ENCODE assay signal across 8 cellular contexts in genomic region chr11:87352759-87353707, GRCh38.
DNase-seq lines count a peak whose midpoint lies in the region; ATAC-seq, FAIRE-seq and TF ChIP-seq lines count a peak whose summit lies in the region.

No MANE protein-coding gene starts in this region.

- no peaks in the 10 kb centered on the region for H4K20me1 ChIP-seq in hepatocyte (ENCODE audit: insufficient read depth, poor library complexity, severe bottlenecking)

- peaks cover 6% of the 10 kb centered on the region for H3K4me1 ChIP-seq in hepatocyte (ENCODE audit: insufficient read depth)
- peaks cover 0 to 2% of the 10 kb centered on the region in 2 donors for H3K4me1 ChIP-seq in small intestine (ENCODE audit: control insufficient read depth in 2 of 2, insufficient read depth in 1 of 2, low read depth in 1 of 2, low read length in 1 of 2)

- H3K9me3 ChIP-seq in hepatocyte (ENCODE audit: low read depth) = no peaks in the 10 kb centered on the region
- no peaks in the 10 kb centered on the region for H3K9me3 ChIP-seq in small intestine (ENCODE audit: control insufficient read depth, low read depth)

- peak; percentile 66 to 80 for DNase-seq in NCI-H187 (lab: John Stamatoyannopoulos, UW)
- no peak for DNase-seq in NCI-H187 treated with DMSO at 0.1 percent for 48 hours (lab: John Stamatoyannopoulos, UW)
- DNase-seq in NCI-H1105 (lab: John Stamatoyannopoulos, UW) = peak; percentile 68
- DNase-seq in T-helper 2 cell treated with Interferon-gamma antibody and Interleukin-4, amounts not matched to agents 5 μg/mL and 100 μg/mL, for 36 hours (ENCODE audit: low spot score) = peak; percentile 74
- peak in 56 of 58 donors; percentile 21 to 90 (median 68) for DNase-seq in anterior cingulate cortex (lab: John Stamatoyannopoulos, UW)
- DNase-seq in hepatocyte (ENCODE audit: low spot score) = peak; percentile 91
- peak; percentile 74 for DNase-seq in small intestine

- 31% methylated on average over 26 of the region's 26 CpGs for WGBS in hepatocyte (ENCODE audit: low lambda C conversion rate, missing lambda C conversion rate)
- WGBS in small intestine, 3 donors = 21 to 22% (median 22%) methylated on average over 26 of the region's 26 CpGs

- H3K4me3 ChIP-seq in hepatocyte = no peak overlapping the region
- no peak overlapping the region for H3K4me3 ChIP-seq in small intestine (ENCODE audit: low read depth in 1 of 2, low read length in 2 of 2)

- FAIRE-seq in small intestine (lab: Jason Lieb, UNC) = no peak

- peaks cover 8% of the 10 kb centered on the region for H3K4me1 Mint-ChIP-seq in T-helper 2 cell treated with Interferon-gamma antibody and Interleukin-4, amounts not matched to agents 5 μg/mL and 100 μg/mL, for 36 hours (ENCODE audit: low read depth)

- peaks cover 11% of the 10 kb centered on the region for H3K27me3 Mint-ChIP-seq in T-helper 2 cell treated with Interferon-gamma antibody and Interleukin-4, amounts not matched to agents 5 μg/mL and 100 μg/mL, for 36 hours (ENCODE audit: low read depth)

- no peak overlapping the region for H3K27ac ChIP-seq in hepatocyte
- no peak overlapping the region for H3K27ac ChIP-seq in small intestine (ENCODE audit: low read depth in 1 of 2, low read length in 1 of 2)

- no peak overlapping the region for H3K27ac Mint-ChIP-seq in T-helper 2 cell treated with Interferon-gamma antibody and Interleukin-4, amounts not matched to agents 5 μg/mL and 100 μg/mL, for 36 hours

- H3K9me3 Mint-ChIP-seq in T-helper 2 cell treated with Interferon-gamma antibody and Interleukin-4, amounts not matched to agents 5 μg/mL and 100 μg/mL, for 36 hours = no peaks in the 10 kb centered on the region

- H2AFZ ChIP-seq in hepatocyte = peak overlapping the region; percentile 13

- no peaks in the 10 kb centered on the region for H3K27me3 ChIP-seq in hepatocyte
- no peaks in the 10 kb centered on the region for H3K27me3 ChIP-seq in small intestine (ENCODE audit: control insufficient read depth in 2 of 2, insufficient read depth in 2 of 2, low read length in 2 of 2)

- no peaks in the 10 kb centered on the region for H3K9me2 ChIP-seq in hepatocyte (replicated peaks; ENCODE audit: insufficient read depth)

- H3K36me3 ChIP-seq in hepatocyte (replicated peaks; ENCODE audit: insufficient read depth, low read depth) (no peaks in the 10 kb centered on the region), small intestine (ENCODE audit: control insufficient read depth in 2 of 2, insufficient read depth in 2 of 2, low read length in 2 of 2) (no peaks in the 10 kb centered on the region)

- H3K36me3 Mint-ChIP-seq in T-helper 2 cell treated with Interferon-gamma antibody and Interleukin-4, amounts not matched to agents 5 μg/mL and 100 μg/mL, for 36 hours (ENCODE audit: low read depth) = no peaks in the 10 kb centered on the region

- ATAC-seq in HG02678 (IDR thresholded peaks at IDR 0.05; ENCODE audit: unreplicated experiment) = peak; percentile 98

- no peak overlapping the region for H3K4me3 Mint-ChIP-seq in T-helper 2 cell treated with Interferon-gamma antibody and Interleukin-4, amounts not matched to agents 5 μg/mL and 100 μg/mL, for 36 hours

- peak; percentile 96 for TF ChIP-seq CTCF in hepatocyte (IDR thresholded peaks at IDR 0.05; ENCODE audit: poor library complexity)

- no peaks in the 10 kb centered on the region for H3K79me2 ChIP-seq in hepatocyte

- H3K4me2 ChIP-seq in hepatocyte = peak overlapping the region; percentile 22
